17 cellular contexts compared by ENCODE assay signal in genomic region chr3:130258532-130258952, GRCh38.
DNase-seq lines count a peak whose midpoint lies in the region; ATAC-seq and TF ChIP-seq lines count a peak whose summit lies in the region.
"Had no signal": no experiment of that assay in that cellular context is flagged by ENCODE, and none has a peak within 500 bp of the region (broad histone marks: within the 10 kb centered on the region; RNA-seq: fewer than 3 reads in every experiment).

No MANE protein-coding gene starts in this region.

- intact Hi-C loops in left colon (cut with DNase I, micrococcal nuclease) = no loop called here

- H3K9ac ChIP-seq in parathyroid adenoma = no peak overlapping the region
- H3K9ac ChIP-seq: BLaER1, KMS-11 had no signal

- H3K27me3 ChIP-seq in parathyroid adenoma (ENCODE audit: control insufficient read depth, insufficient read depth, low read length) = no peaks in the 10 kb centered on the region
- H3K27me3 ChIP-seq: BLaER1 had no signal

- no peaks in the 10 kb centered on the region for H3K79me2 ChIP-seq in parathyroid adenoma

- no peaks in the 10 kb centered on the region for H3K9me3 ChIP-seq in parathyroid adenoma (ENCODE audit: control insufficient read depth, low read length)
- H3K9me3 ChIP-seq: BLaER1, HAP-1 had no signal

- H3K4me3 ChIP-seq in foreskin fibroblast (ENCODE audit: low read depth in 1 of 2, low read length in 2 of 2) = no peak overlapping the region
- H3K4me3 ChIP-seq in parathyroid adenoma (ENCODE audit: low read depth, low read length) = no peak overlapping the region
- H3K4me3 ChIP-seq: BLaER1, HAP-1 had no signal

- no peaks in the 10 kb centered on the region for H3K36me3 ChIP-seq in parathyroid adenoma (ENCODE audit: control insufficient read depth, insufficient read depth, low read length)
- H3K36me3 ChIP-seq: BLaER1, HAP-1 had no signal

- no peak for ATAC-seq in left colon
- no peak for ATAC-seq in GM21360 (IDR thresholded peaks at IDR 0.05; ENCODE audit: unreplicated experiment)

- H3K4me2 ChIP-seq in parathyroid adenoma (ENCODE audit: low read length) = peak overlapping the region; percentile 8
- H3K4me2 ChIP-seq: BLaER1, KMS-11 had no signal

- no peak overlapping the region for H2AFZ ChIP-seq in parathyroid adenoma

- no peak overlapping the region for H3K27ac ChIP-seq in parathyroid adenoma
- H3K27ac ChIP-seq: BLaER1, KMS-11 had no signal

- TF ChIP-seq CTCF in foreskin fibroblast (IDR thresholded peaks at IDR 0.05; ENCODE audit: low read depth, low read length) = no peak
- TF ChIP-seq CTCF in parathyroid adenoma (IDR thresholded peaks at IDR 0.05) = no peak

- DNase-seq in GM03348 (ENCODE audit: low spot score) = peak; percentile 32
- peak; percentile 91 for DNase-seq in amniotic epithelial cell (ENCODE audit: low read depth)
- peak; percentile 69 to 79 for DNase-seq in foreskin fibroblast
- no peak for DNase-seq in kidney glomerular epithelial cell (lab: John Stamatoyannopoulos, UW)
- no peak for DNase-seq in left colon
- DNase-seq in NCI-H524 (lab: John Stamatoyannopoulos, UW) = no peak
- DNase-seq: activated CD4-positive, alpha-beta T cell treated with anti-CD3 and anti-CD28 coated beads for 1 hour; cortex of kidney; DMS153; mesendoderm; stimulated activated CD4-positive, alpha-beta T cell treated with anti-CD3 and anti-CD28 coated beads, Interleukin-12 subunit alpha, Interleukin-12 subunit beta, amount 100 ng/mL, for 4 hours; T-helper 2 cell had no signal

- H3K4me1 ChIP-seq in parathyroid adenoma = no peaks in the 10 kb centered on the region
- H3K4me1 ChIP-seq: BLaER1, HAP-1 had no signal

Comparison
In these comparisons a context has a peak if more than half of its experiments do, and no peak if none do; other contexts are left out.
1. DNase-seq: peak in GM03348 (single experiment), amniotic epithelial cell (single experiment) and foreskin fibroblast (2 of 2); none in kidney glomerular epithelial cell (single experiment), left colon (0 of 2) and NCI-H524 (0 of 2).